1 cellular context compared by ENCODE assay signal in genomic region chr6:19851273-19852089, GRCh38.
TF ChIP-seq lines count a peak whose summit lies in the region.

No MANE protein-coding gene starts in this region.

TF ChIP-seq in HEK293, 187 proteins besides CTCF, POLR2A, EP300 and RAD21 (continued from another document and continues in another):
- TF ChIP-seq ZNF692 (tag by site-specific recombination; IDR thresholded peaks at IDR 0.05) (peak; percentile 48), ZNF792 (tag by site-specific recombination; IDR thresholded peaks at IDR 0.05) (no peak), ZEB2 (tag by site-specific recombination; IDR thresholded peaks at IDR 0.05) (peak; percentile 68; the same call in 1 of the 2 replicates), PRDM2 (tag by site-specific recombination; IDR thresholded peaks at IDR 0.05; ENCODE audit: borderline replicate concordance) (no peak), ZBTB21 (tag by site-specific recombination; IDR thresholded peaks at IDR 0.05) (0 out of 2 replicates have a peak, but pooled peaks have one; percentile 17), ZNF654 (tag by site-specific recombination; IDR thresholded peaks at IDR 0.05; ENCODE audit: low read depth) (peak; percentile 98), ZNF175 (tag by site-specific recombination; IDR thresholded peaks at IDR 0.05) (no peak), ZNF350 (tag by site-specific recombination; IDR thresholded peaks at IDR 0.05) (no peak), PRDM1 (tag by site-specific recombination; IDR thresholded peaks at IDR 0.05) (peak; percentile 86), MEIS1 (CRISPR knock-in tag; IDR thresholded peaks at IDR 0.05; ENCODE audit: borderline replicate concordance) (peak; percentile 88), ZBTB48 (tag by site-specific recombination; IDR thresholded peaks at IDR 0.05) (peak; percentile 53; the same call in 1 of the 2 replicates), ZNF449 (tag by site-specific recombination; IDR thresholded peaks at IDR 0.05) (no peak), ZNF37A (tag by site-specific recombination; IDR thresholded peaks at IDR 0.05) (no peak), ZNF16 (tag by site-specific recombination; IDR thresholded peaks at IDR 0.05; ENCODE audit: low read depth) (no peak), IKZF3 (tag by site-specific recombination; IDR thresholded peaks at IDR 0.05) (peak; percentile 74), ZFP41 (tag by site-specific recombination; IDR thresholded peaks at IDR 0.05; ENCODE audit: borderline replicate concordance) (no peak), ZNF184 (tag by site-specific recombination; IDR thresholded peaks at IDR 0.05) (no peak), ZNF473 (tag by site-specific recombination; IDR thresholded peaks at IDR 0.05) (no peak), ZFP37 (tag by site-specific recombination; IDR thresholded peaks at IDR 0.05) (0 out of 2 replicates have a peak, but pooled peaks have one; percentile 75), ZNF558 (tag by site-specific recombination; IDR thresholded peaks at IDR 0.05) (no peak), ZNF521 (tag by site-specific recombination; IDR thresholded peaks at IDR 0.05) (no peak), ZNF530 (tag by site-specific recombination; IDR thresholded peaks at IDR 0.05; ENCODE audit: low read depth) (no peak), ZBTB8A (tag by site-specific recombination; IDR thresholded peaks at IDR 0.05) (peak; percentile 80), SP3 (tag by site-specific recombination; IDR thresholded peaks at IDR 0.05) (no peak), ZNF2 (tag by site-specific recombination; IDR thresholded peaks at IDR 0.05) (no peak), BCL11B (tag by site-specific recombination; IDR thresholded peaks at IDR 0.05; ENCODE audit: low read depth) (no peak), ZNF837 (tag by site-specific recombination; IDR thresholded peaks at IDR 0.05) (no peak), SALL2 (tag by site-specific recombination; IDR thresholded peaks at IDR 0.05; ENCODE audit: borderline replicate concordance) (no peak), ZNF529 (tag by site-specific recombination; IDR thresholded peaks at IDR 0.05; ENCODE audit: insufficient replicate concordance) (no peak), ZNF610 (tag by site-specific recombination; IDR thresholded peaks at IDR 0.05; ENCODE audit: borderline replicate concordance) (no peak), ZNF19 (tag by site-specific recombination; IDR thresholded peaks at IDR 0.05; ENCODE audit: low read depth) (no peak), ZNF221 (tag by site-specific recombination; IDR thresholded peaks at IDR 0.05; ENCODE audit: borderline replicate concordance) (no peak), ZNF777 (tag by site-specific recombination; IDR thresholded peaks at IDR 0.05; ENCODE audit: borderline replicate concordance) (no peak), ZNF138 (tag by site-specific recombination; IDR thresholded peaks at IDR 0.05; ENCODE audit: borderline replicate concordance) (no peak), ZNF248 (tag by site-specific recombination; IDR thresholded peaks at IDR 0.05) (no peak), ZNF488 (tag by site-specific recombination; IDR thresholded peaks at IDR 0.05) (no peak), OSR2 (tag by site-specific recombination; IDR thresholded peaks at IDR 0.05) (no peak), AEBP2 (tag by site-specific recombination; IDR thresholded peaks at IDR 0.05; ENCODE audit: borderline replicate concordance) (no peak), ZNF404 (tag by site-specific recombination; IDR thresholded peaks at IDR 0.05) (no peak), GFI1B (tag by site-specific recombination; IDR thresholded peaks at IDR 0.05) (no peak), ZNF324 (tag by site-specific recombination; IDR thresholded peaks at IDR 0.05) (0 out of 2 replicates have a peak, but pooled peaks have one; percentile 50), TCF7L2 (IDR thresholded peaks at IDR 0.05; ENCODE audit: borderline replicate concordance, low read depth, low read length) (no peak), ZNF513 (tag by site-specific recombination; IDR thresholded peaks at IDR 0.05) (no peak)
- TF ChIP-seq, protein P1, sequence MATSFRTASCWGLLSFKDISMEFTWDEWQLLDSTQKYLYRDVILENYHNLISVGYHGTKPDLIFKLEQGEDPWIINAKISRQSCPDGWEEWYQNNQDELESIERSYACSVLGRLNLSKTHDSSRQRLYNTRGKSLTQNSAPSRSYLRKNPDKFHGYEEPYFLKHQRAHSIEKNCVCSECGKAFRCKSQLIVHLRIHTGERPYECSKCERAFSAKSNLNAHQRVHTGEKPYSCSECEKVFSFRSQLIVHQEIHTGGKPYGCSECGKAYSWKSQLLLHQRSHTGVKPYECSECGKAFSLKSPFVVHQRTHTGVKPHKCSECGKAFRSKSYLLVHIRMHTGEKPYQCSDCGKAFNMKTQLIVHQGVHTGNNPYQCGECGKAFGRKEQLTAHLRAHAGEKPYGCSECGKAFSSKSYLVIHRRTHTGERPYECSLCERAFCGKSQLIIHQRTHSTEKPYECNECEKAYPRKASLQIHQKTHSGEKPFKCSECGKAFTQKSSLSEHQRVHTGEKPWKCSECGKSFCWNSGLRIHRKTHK (tag by site-specific recombination; IDR thresholded peaks at IDR 0.05): no peak
- TF ChIP-seq, protein P2, sequence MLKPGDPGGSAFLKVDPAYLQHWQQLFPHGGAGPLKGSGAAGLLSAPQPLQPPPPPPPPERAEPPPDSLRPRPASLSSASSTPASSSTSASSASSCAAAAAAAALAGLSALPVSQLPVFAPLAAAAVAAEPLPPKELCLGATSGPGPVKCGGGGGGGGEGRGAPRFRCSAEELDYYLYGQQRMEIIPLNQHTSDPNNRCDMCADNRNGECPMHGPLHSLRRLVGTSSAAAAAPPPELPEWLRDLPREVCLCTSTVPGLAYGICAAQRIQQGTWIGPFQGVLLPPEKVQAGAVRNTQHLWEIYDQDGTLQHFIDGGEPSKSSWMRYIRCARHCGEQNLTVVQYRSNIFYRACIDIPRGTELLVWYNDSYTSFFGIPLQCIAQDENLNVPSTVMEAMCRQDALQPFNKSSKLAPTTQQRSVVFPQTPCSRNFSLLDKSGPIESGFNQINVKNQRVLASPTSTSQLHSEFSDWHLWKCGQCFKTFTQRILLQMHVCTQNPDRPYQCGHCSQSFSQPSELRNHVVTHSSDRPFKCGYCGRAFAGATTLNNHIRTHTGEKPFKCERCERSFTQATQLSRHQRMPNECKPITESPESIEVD (tag by site-specific recombination; IDR thresholded peaks at IDR 0.05): peak; percentile 73; the same call in 1 of the 2 replicates
- TF ChIP-seq, protein P3, sequence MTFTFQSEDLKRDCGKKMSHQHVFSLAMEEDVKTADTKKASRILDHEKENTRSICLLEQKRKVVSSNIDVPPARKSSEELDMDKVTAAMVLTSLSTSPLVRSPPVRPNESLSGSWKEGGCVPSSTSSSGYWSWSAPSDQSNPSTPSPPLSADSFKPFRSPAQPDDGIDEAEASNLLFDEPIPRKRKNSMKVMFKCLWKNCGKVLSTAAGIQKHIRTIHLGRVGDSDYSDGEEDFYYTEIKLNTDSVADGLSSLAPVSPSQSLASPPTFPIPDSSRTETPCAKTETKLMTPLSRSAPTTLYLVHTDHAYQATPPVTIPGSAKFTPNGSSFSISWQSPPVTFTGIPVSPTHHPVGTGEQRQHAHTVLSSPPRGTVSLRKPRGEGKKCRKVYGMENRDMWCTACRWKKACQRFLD (tag by site-specific recombination; IDR thresholded peaks at IDR 0.05): no peak
- TF ChIP-seq, protein P4, sequence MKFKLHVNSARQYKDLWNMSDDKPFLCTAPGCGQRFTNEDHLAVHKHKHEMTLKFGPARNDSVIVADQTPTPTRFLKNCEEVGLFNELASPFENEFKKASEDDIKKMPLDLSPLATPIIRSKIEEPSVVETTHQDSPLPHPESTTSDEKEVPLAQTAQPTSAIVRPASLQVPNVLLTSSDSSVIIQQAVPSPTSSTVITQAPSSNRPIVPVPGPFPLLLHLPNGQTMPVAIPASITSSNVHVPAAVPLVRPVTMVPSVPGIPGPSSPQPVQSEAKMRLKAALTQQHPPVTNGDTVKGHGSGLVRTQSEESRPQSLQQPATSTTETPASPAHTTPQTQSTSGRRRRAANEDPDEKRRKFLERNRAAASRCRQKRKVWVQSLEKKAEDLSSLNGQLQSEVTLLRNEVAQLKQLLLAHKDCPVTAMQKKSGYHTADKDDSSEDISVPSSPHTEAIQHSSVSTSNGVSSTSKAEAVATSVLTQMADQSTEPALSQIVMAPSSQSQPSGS (tag by site-specific recombination; IDR thresholded peaks at IDR 0.05; ENCODE audit: low read depth): peak; percentile 50
